ENCODE assay signal across 24 cellular contexts in the genomic region with DNA sequence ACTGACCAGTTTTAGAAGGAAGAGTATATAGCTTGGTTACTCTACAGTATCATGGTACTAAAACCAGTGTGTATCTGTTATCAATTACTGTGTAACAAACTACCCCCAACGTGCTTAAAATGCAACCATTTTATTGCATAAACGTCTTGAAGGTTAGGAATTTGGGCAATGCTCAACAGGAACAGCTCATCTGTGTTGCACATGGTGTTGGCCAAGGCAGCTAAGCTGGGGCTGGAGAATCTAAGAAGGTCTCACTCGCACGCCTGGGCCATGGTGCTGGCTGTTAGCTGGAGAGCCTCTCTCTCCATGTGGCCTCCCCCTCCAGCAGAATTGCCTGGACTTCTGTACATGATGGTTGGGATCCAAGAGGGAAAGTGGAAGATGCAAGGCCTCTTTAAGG.
"Had no signal": no experiment of that assay in that cellular context is flagged by ENCODE, and none has a peak within 500 bp of the region (broad histone marks: within the 10 kb centered on the region; RNA-seq: fewer than 3 reads in every experiment).

No MANE protein-coding gene starts in this region.

- H3K36me3 Mint-ChIP-seq: activated naive CD8-positive, alpha-beta T cell treated with anti-CD3 and anti-CD28 coated beads for 36 hours; brain; naive B cell; neural progenitor cell; stimulated activated naive B cell treated with anti-CD40 and anti-IgM and Interleukin-4, amounts not matched to agents 10 μg/mL and 1 μg/mL and 100 μg/mL, for 72 hours; T-cell had no signal

- H3K4me1 Mint-ChIP-seq: activated B cell treated with CpG ODN at 0.5 μM for 24 hours; activated T-helper 17 cell treated with anti-CD3 and anti-CD28 coated beads, Interleukin-2, amount 50 U/mL, for 72 hours; naive B cell; neural progenitor cell; stimulated activated naive B cell treated with anti-CD40 and anti-IgM and Interleukin-4, amounts not matched to agents 10 μg/mL and 1 μg/mL and 100 μg/mL, for 72 hours had no signal

- H3K9ac ChIP-seq: neural progenitor cell had no signal

- H3K4me2 ChIP-seq: neural progenitor cell, smooth muscle cell had no signal

- H3K27ac ChIP-seq: heart right ventricle, left ventricle myocardium inferior, neural progenitor cell, ovary, right lobe of liver, thyroid gland had no signal

- H3K27ac Mint-ChIP-seq: activated B cell treated with CpG ODN at 0.5 μM for 24 hours; activated CD4-positive, alpha-beta memory T cell treated with anti-CD3 and anti-CD28 coated beads, Interleukin-2, amount 10 ng/mL, durations not matched to agents 7 days and 5 days; activated naive CD8-positive, alpha-beta T cell treated with anti-CD3 and anti-CD28 coated beads for 36 hours; activated T-helper 17 cell treated with anti-CD3 and anti-CD28 coated beads, Interleukin-2, amount 50 U/mL, for 72 hours; effector memory CD8-positive, alpha-beta T cell; naive B cell; neural progenitor cell; stimulated activated naive B cell treated with anti-CD40 and anti-IgM and Interleukin-4, amounts not matched to agents 10 μg/mL and 1 μg/mL and 100 μg/mL, for 72 hours; T-cell had no signal

- H3K4me1 ChIP-seq: neural progenitor cell, right lobe of liver, thyroid gland had no signal

- H3K9me3 ChIP-seq: heart right ventricle, left ventricle myocardium inferior, ovary, right lobe of liver, thyroid gland had no signal

- DNase-seq: activated B cell treated with CpG ODN at 0.5 μM for 24 hours; activated CD4-positive, alpha-beta memory T cell treated with anti-CD3 and anti-CD28 coated beads, Interleukin-2, amount 10 ng/mL, durations not matched to agents 7 days and 5 days; activated CD4-positive, alpha-beta T cell treated with anti-CD3 and anti-CD28 coated beads for 48 hours; activated naive CD4-positive, alpha-beta T cell; activated naive CD8-positive, alpha-beta T cell treated with anti-CD3 and anti-CD28 coated beads for 36 hours; activated T-cell treated with anti-CD3 and anti-CD28 coated beads, Interleukin-2, amount 50 U/mL, for 1 hour; caudate nucleus; effector memory CD8-positive, alpha-beta T cell; heart right ventricle; kidney glomerular epithelial cell; left ventricle myocardium inferior; mammary epithelial cell; naive B cell; ovary; right lobe of liver; stimulated activated CD4-positive, alpha-beta T cell treated with anti-CD3 and anti-CD28 coated beads, Interleukin-4, amount 100 ng/mL, for 24 hours; stimulated activated naive B cell treated with anti-CD40 and anti-IgM and Interleukin-4, amounts not matched to agents 10 μg/mL and 1 μg/mL and 100 μg/mL, for 72 hours; T-cell; T-helper 9 cell; thyroid gland had no signal

- H3K4me3 Mint-ChIP-seq: activated B cell treated with CpG ODN at 0.5 μM for 24 hours; activated CD4-positive, alpha-beta memory T cell treated with anti-CD3 and anti-CD28 coated beads, Interleukin-2, amount 10 ng/mL, durations not matched to agents 7 days and 5 days; activated naive CD8-positive, alpha-beta T cell treated with anti-CD3 and anti-CD28 coated beads for 36 hours; activated T-helper 17 cell treated with anti-CD3 and anti-CD28 coated beads, Interleukin-2, amount 50 U/mL, for 72 hours; brain; effector memory CD8-positive, alpha-beta T cell; naive B cell; neural progenitor cell; stimulated activated naive B cell treated with anti-CD40 and anti-IgM and Interleukin-4, amounts not matched to agents 10 μg/mL and 1 μg/mL and 100 μg/mL, for 72 hours; T-cell had no signal

- H3K27me3 ChIP-seq: heart right ventricle, neural progenitor cell, ovary, right lobe of liver, thyroid gland had no signal

- H3K36me3 ChIP-seq: heart right ventricle, left ventricle myocardium inferior, neural progenitor cell, ovary, right lobe of liver, thyroid gland had no signal

- H3K4me3 ChIP-seq: heart right ventricle, left ventricle myocardium inferior, neural progenitor cell, ovary, right lobe of liver, smooth muscle cell, thyroid gland had no signal

- H3K9me3 Mint-ChIP-seq: activated B cell treated with CpG ODN at 0.5 μM for 24 hours; activated CD4-positive, alpha-beta memory T cell treated with anti-CD3 and anti-CD28 coated beads, Interleukin-2, amount 10 ng/mL, durations not matched to agents 7 days and 5 days; activated naive CD8-positive, alpha-beta T cell treated with anti-CD3 and anti-CD28 coated beads for 36 hours; activated T-helper 17 cell treated with anti-CD3 and anti-CD28 coated beads, Interleukin-2, amount 50 U/mL, for 72 hours; brain; effector memory CD8-positive, alpha-beta T cell; naive B cell; neural progenitor cell; stimulated activated naive B cell treated with anti-CD40 and anti-IgM and Interleukin-4, amounts not matched to agents 10 μg/mL and 1 μg/mL and 100 μg/mL, for 72 hours; T-cell had no signal

- ATAC-seq: activated T-helper 17 cell treated with anti-CD3 and anti-CD28 coated beads, Interleukin-2, amount 50 U/mL, for 72 hours; effector memory CD8-positive, alpha-beta T cell; heart right ventricle; right lobe of liver; stimulated activated naive B cell treated with anti-CD40 and anti-IgM and Interleukin-4, amounts not matched to agents 10 μg/mL and 1 μg/mL and 100 μg/mL, for 72 hours; T-cell had no signal

- H2AFZ ChIP-seq: neural progenitor cell had no signal
